ENCODE assay signal across 31 cellular contexts in the genomic region with DNA sequence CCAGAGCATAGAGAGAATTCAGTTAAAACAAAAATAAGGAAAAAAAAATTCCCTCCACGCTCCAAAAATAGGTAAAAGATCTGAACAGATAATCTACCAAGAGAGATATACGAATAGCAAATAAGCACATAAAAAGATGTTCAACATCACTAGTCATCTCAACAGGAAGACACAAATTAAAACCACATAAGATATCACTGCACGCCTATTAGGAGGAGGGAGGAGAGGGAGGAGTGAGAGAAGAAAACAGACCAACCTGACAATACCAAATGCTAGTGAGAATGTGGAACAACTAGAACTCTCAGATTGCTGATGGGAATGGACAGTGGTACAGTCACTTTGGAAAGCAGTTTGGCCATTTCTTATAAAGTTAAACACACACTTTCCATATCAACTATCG.
"Had no signal": no experiment of that assay in that cellular context is flagged by ENCODE, and none has a peak within 500 bp of the region (broad histone marks: within the 10 kb centered on the region; RNA-seq: fewer than 3 reads in every experiment).

No MANE protein-coding gene starts in this region.

- H3K4me3 ChIP-seq: adrenal gland, cardiac muscle cell, colonic mucosa, esophagus squamous epithelium, ovary, right lobe of liver, testis, transverse colon had no signal

- H3K4me1 Mint-ChIP-seq: activated naive CD8-positive, alpha-beta T cell treated with anti-CD3 and anti-CD28 coated beads for 36 hours had no signal

- H3K27me3 ChIP-seq: adrenal gland, cardiac muscle cell, colonic mucosa, esophagus squamous epithelium, ovary, right lobe of liver, testis, transverse colon had no signal

- H3K4me3 Mint-ChIP-seq: activated naive CD4-positive, alpha-beta T cell treated with anti-CD3 and anti-CD28 coated beads for 36 hours; activated naive CD8-positive, alpha-beta T cell treated with anti-CD3 and anti-CD28 coated beads for 36 hours; brain; nephron progenitor cell had no signal

- DNase-seq: activated CD4-positive, alpha-beta T cell treated with anti-CD3 and anti-CD28 coated beads for 4 hours; activated CD4-positive, alpha-beta T cell treated with anti-CD3 and anti-CD28 coated beads, Interleukin-2, amount 50 U/mL, for 4 hours; activated effector memory CD4-positive, alpha-beta T cell treated with anti-CD3 and anti-CD28 coated beads, Interleukin-2, amount 50 U/mL, for 16 hours; activated naive CD4-positive, alpha-beta T cell treated with anti-CD3 and anti-CD28 coated beads for 36 hours; activated naive CD8-positive, alpha-beta T cell treated with anti-CD3 and anti-CD28 coated beads for 36 hours; adrenal gland; aorta; cerebellar nuclear complex; colonic mucosa; effector CD8-positive, alpha-beta T cell; esophagus squamous epithelium; head of caudate nucleus; hippocampal formation; left cardiac atrium; left ventricle myocardium superior; nephron progenitor cell; ovary; right lobe of liver; stimulated activated CD4-positive, alpha-beta T cell treated with anti-CD3 and anti-CD28 coated beads, Interleukin-12 subunit alpha, Interleukin-12 subunit beta, amount 100 ng/mL, for 4 hours; stimulated activated CD4-positive, alpha-beta T cell treated with anti-CD3 and anti-CD28 coated beads, Interleukin-4, amount 100 ng/mL, for 1 hour; stimulated activated naive CD8-positive, alpha-beta T cell treated with anti-CD3 and anti-CD28 coated beads, Interleukin-15, Interleukin-2, amounts not matched to agents 100 U/mL and 50 U/mL, for 24 hours; testis; transverse colon had no signal

- ATAC-seq: left cardiac atrium; left ventricle myocardium superior; right lobe of liver; stimulated activated naive CD8-positive, alpha-beta T cell treated with anti-CD3 and anti-CD28 coated beads, Interleukin-15, Interleukin-2, amounts not matched to agents 100 U/mL and 50 U/mL, for 24 hours had no signal

- H3K4me1 ChIP-seq: adrenal gland, colonic mucosa, right lobe of liver, testis had no signal

- H3K36me3 ChIP-seq: adrenal gland, cardiac muscle cell, colonic mucosa, esophagus squamous epithelium, neutrophil, ovary, right lobe of liver, transverse colon had no signal

- H3K27ac ChIP-seq: adrenal gland, cardiac muscle cell, colonic mucosa, epithelial cell of prostate, esophagus squamous epithelium, neutrophil, ovary, right lobe of liver, testis, transverse colon, VCaP had no signal

- H3K9me3 ChIP-seq: adrenal gland, colonic mucosa, esophagus squamous epithelium, neutrophil, ovary, right lobe of liver, testis, transverse colon had no signal

- FAIRE-seq: endometrium, keratinocyte had no signal

- H3K9me3 Mint-ChIP-seq: activated naive CD4-positive, alpha-beta T cell treated with anti-CD3 and anti-CD28 coated beads for 36 hours; activated naive CD8-positive, alpha-beta T cell treated with anti-CD3 and anti-CD28 coated beads for 36 hours; brain; nephron progenitor cell had no signal

- H3K27ac Mint-ChIP-seq: activated naive CD4-positive, alpha-beta T cell treated with anti-CD3 and anti-CD28 coated beads for 36 hours; activated naive CD8-positive, alpha-beta T cell treated with anti-CD3 and anti-CD28 coated beads for 36 hours; brain; nephron progenitor cell; progenitor cell of endocrine pancreas had no signal

- H3K36me3 Mint-ChIP-seq: activated naive CD8-positive, alpha-beta T cell treated with anti-CD3 and anti-CD28 coated beads for 36 hours; brain had no signal

- H3K27me3 Mint-ChIP-seq: activated naive CD8-positive, alpha-beta T cell treated with anti-CD3 and anti-CD28 coated beads for 36 hours; brain; progenitor cell of endocrine pancreas had no signal
